Comparison of ENCODE assay signal across 16 cellular contexts in genomic region chr20:33551778-33552177, GRCh38.
DNase-seq lines count a peak whose midpoint lies in the region; TF ChIP-seq lines count a peak whose summit lies in the region.
"Had no signal": no experiment of that assay in that cellular context is flagged by ENCODE, and none has a peak within 500 bp of the region (broad histone marks: within the 10 kb centered on the region; RNA-seq: fewer than 3 reads in every experiment).

No MANE protein-coding gene starts in this region.

- no peak overlapping the region for H2AFZ ChIP-seq in OCI-LY1 (ENCODE audit: low read length)

- TF ChIP-seq EP300 in sigmoid colon (IDR thresholded peaks at IDR 0.05): no peak

- H3K27ac ChIP-seq in OCI-LY1 (ENCODE audit: low read depth, low read length, poor library complexity, severe bottlenecking): peak overlapping the region; percentile 98
- peak overlapping the region; percentile 44 to 68 (median 59) for H3K27ac ChIP-seq in sigmoid colon
- H3K27ac ChIP-seq: 22Rv1, suprapubic skin, WERI-Rb-1 had no signal

- no peak overlapping the region; the same call in 1 of the 2 replicates for H3K4me2 ChIP-seq in OCI-LY1 (ENCODE audit: low read length)

- no peaks in the 10 kb centered on the region for H3K79me2 ChIP-seq in OCI-LY1 (ENCODE audit: insufficient read depth, low read length)

- H3K9me3 ChIP-seq in OCI-LY1 (ENCODE audit: low read length) (no peaks in the 10 kb centered on the region), sigmoid colon (no peaks in the 10 kb centered on the region)
- H3K9me3 ChIP-seq: suprapubic skin had no signal

- no peaks in the 10 kb centered on the region for H3K27me3 ChIP-seq in OCI-LY1 (ENCODE audit: insufficient read depth, low read length)
- H3K27me3 ChIP-seq in sigmoid colon: no peaks in the 10 kb centered on the region
- H3K27me3 ChIP-seq: suprapubic skin had no signal

- 87 to 91% methylated on average over 1 of the region's 1 CpG for WGBS in sigmoid colon, 2 donors

- H3K9me2 ChIP-seq in OCI-LY1 (ENCODE audit: low read depth, low read length): no peaks in the 10 kb centered on the region

- peaks cover 57% of the 10 kb centered on the region for H3K4me1 ChIP-seq in OCI-LY1 (ENCODE audit: insufficient read depth, low read length, severe bottlenecking)
- peaks cover 0 to 63% (median 28%) of the 10 kb centered on the region in 4 donors for H3K4me1 ChIP-seq in sigmoid colon

- peak; percentile 34 for DNase-seq in DMS 273 (lab: John Stamatoyannopoulos, UW; ENCODE audit: unreplicated experiment)
- DNase-seq in DMS 273 treated with DMSO at 0.1 percent for 48 hours (lab: John Stamatoyannopoulos, UW): no peak
- peak; percentile 51 for DNase-seq in fibroblast of pulmonary artery (ENCODE audit: low read depth)
- DNase-seq in sigmoid colon: no peak
- no peak for DNase-seq in superior temporal gyrus (ENCODE audit: extremely low spot score)
- no peak for DNase-seq in D341Med (ENCODE audit: low spot score)
- DNase-seq in COLO829 (ENCODE audit: low spot score): no peak
- DNase-seq: activated gamma-delta T cell, C1 segment of cervical spinal cord, Kasumi-1, NCI-H510A, SW 1271, WERI-Rb-1 had no signal

- peaks cover 4% of the 10 kb centered on the region; the same call in 1 of the 2 replicates for H3F3A ChIP-seq in OCI-LY1 (ENCODE audit: insufficient read depth, low read length)

- no peak for TF ChIP-seq POLR2A in sigmoid colon (IDR thresholded peaks at IDR 0.05)

- no peak overlapping the region; the same call in 1 of the 2 replicates for H3K9ac ChIP-seq in OCI-LY1 (ENCODE audit: low read length)

- no peak overlapping the region for H3K4me3 ChIP-seq in OCI-LY1 (ENCODE audit: low read depth, low read length, poor library complexity, severe bottlenecking)
- no peak overlapping the region for H3K4me3 ChIP-seq in fibroblast of pulmonary artery (replicated peaks; ENCODE audit: low read depth, low read length)
- H3K4me3 ChIP-seq in sigmoid colon: no peak overlapping the region
- H3K4me3 ChIP-seq: suprapubic skin had no signal

- intact Hi-C loops in sigmoid colon (cut with DNase I): no loop called here

- no peak for TF ChIP-seq CTCF in OCI-LY1 (IDR thresholded peaks at IDR 0.05; ENCODE audit: low read length)
- TF ChIP-seq CTCF in fibroblast of pulmonary artery (IDR thresholded peaks at IDR 0.05; ENCODE audit: low read length, missing control alignments): no peak
- TF ChIP-seq CTCF in sigmoid colon (IDR thresholded peaks at IDR 0.05): no peak

- no peaks in the 10 kb centered on the region for H4K20me1 ChIP-seq in OCI-LY1 (ENCODE audit: insufficient read depth, low read length)

- H3K36me3 ChIP-seq in OCI-LY1 (ENCODE audit: insufficient read depth, low read length) (no peaks in the 10 kb centered on the region; the same call in 1 of the 2 replicates), sigmoid colon (no peaks in the 10 kb centered on the region)
- H3K36me3 ChIP-seq: suprapubic skin had no signal

Comparison
In these comparisons a context has a peak if more than half of its experiments do, and no peak if none do; other contexts are left out.
1. DNase-seq: peak in DMS 273 (single experiment) and fibroblast of pulmonary artery (single experiment); none in DMS 273 treated with DMSO at 0.1 percent for 48 hours (single experiment), sigmoid colon (single experiment), superior temporal gyrus (single experiment), D341Med (single experiment) and COLO829 (single experiment).